Comparison of ENCODE assay signal across 11 cellular contexts in genomic region chr22:39098026-39098425, GRCh38. TPM values are rescaled to one million over a fixed set of nuclear protein-coding genes. Genes with fewer than 3 reads are reported as not detected.
DNase-seq lines count a peak whose midpoint lies in the region; ATAC-seq and TF ChIP-seq lines count a peak whose summit lies in the region.
"Had no signal": no experiment of that assay in that cellular context is flagged by ENCODE, and none has a peak within 500 bp of the region (broad histone marks: within the 10 kb centered on the region; RNA-seq: fewer than 3 reads in every experiment).

No MANE protein-coding gene starts in this region.

- intact Hi-C loops in breast epithelium (cut with DNase I; ENCODE audit: low total_unique reads) = no loop called here

- no CpG with 5 or more reads among the region's 6 CpGs for WGBS in trophoblast cell (ENCODE audit: extremely low coverage, insufficient coverage, insufficient read length)

- H3K27ac ChIP-seq in breast epithelium (peak overlapping the region; percentile 68 to 85), trophoblast cell (ENCODE audit: low read depth, low read length) (no peak overlapping the region)
- H3K27ac ChIP-seq: pancreas had no signal

- no peaks in the 10 kb centered on the region for H3K27me3 ChIP-seq in breast epithelium
- H3K27me3 ChIP-seq in trophoblast cell (ENCODE audit: insufficient read depth, low read length) = no peaks in the 10 kb centered on the region
- H3K27me3 ChIP-seq: pancreas had no signal

- no peak overlapping the region for H3K9ac ChIP-seq in trophoblast cell (ENCODE audit: low read length)

- H3K14ac ChIP-seq in trophoblast cell (ENCODE audit: low read length) = no peak overlapping the region

- H3K79me1 ChIP-seq in trophoblast cell (ENCODE audit: low read length) = peaks cover 9% of the 10 kb centered on the region

- H3K18ac ChIP-seq in trophoblast cell (ENCODE audit: low read length) = no peak overlapping the region

- H2AK5ac ChIP-seq in trophoblast cell (ENCODE audit: low read length) = no peak overlapping the region

- peak; percentile 39 for ATAC-seq in HG03354 (IDR thresholded peaks at IDR 0.05; ENCODE audit: poor library complexity, severe bottlenecking, unreplicated experiment)
- no peak for ATAC-seq in HG03565 (IDR thresholded peaks at IDR 0.05; ENCODE audit: unreplicated experiment)
- no peak for ATAC-seq in HG02678 (IDR thresholded peaks at IDR 0.05; ENCODE audit: unreplicated experiment)

- DNase-seq in GM12864 (ENCODE audit: low read depth) (peak; percentile 82), breast epithelium (ENCODE audit: low spot score in 2 of 2) (no peak), trophoblast cell (no peak), OCI-M1 (lab: John Stamatoyannopoulos, UW) (no peak)
- DNase-seq: activated CD8-positive, alpha-beta memory T cell treated with anti-CD3 and anti-CD28 coated beads, Interleukin-2, amount 50 U/mL, for 4 hours; hippocampal formation; NCI-H1694; pancreas had no signal

- H2AFZ ChIP-seq in trophoblast cell (ENCODE audit: insufficient read depth, low read length, poor library complexity) = no peak overlapping the region

- no peak overlapping the region for H3K4ac ChIP-seq in trophoblast cell (ENCODE audit: low read depth, low read length)

- H4K8ac ChIP-seq in trophoblast cell (ENCODE audit: low read depth, low read length) = peak overlapping the region; percentile 45

- H2BK12ac ChIP-seq in trophoblast cell (ENCODE audit: low read length) = no peak overlapping the region

- no peak overlapping the region for H4K12ac ChIP-seq in trophoblast cell (ENCODE audit: low read depth, low read length)

- H3K36me3 ChIP-seq in breast epithelium (no peaks in the 10 kb centered on the region), trophoblast cell (ENCODE audit: control insufficient read depth in 1 of 2, insufficient read depth in 2 of 2, low read length in 2 of 2) (no peaks in the 10 kb centered on the region)
- H3K36me3 ChIP-seq: pancreas had no signal

- no peak for TF ChIP-seq CTCF in GM12864 (IDR thresholded peaks at IDR 0.05; ENCODE audit: low read depth, low read length, missing control alignments)
- TF ChIP-seq CTCF in breast epithelium (IDR thresholded peaks at IDR 0.05) = no peak

- H4K91ac ChIP-seq in trophoblast cell (ENCODE audit: low read depth, low read length) = peak overlapping the region; percentile 8

- no peak overlapping the region for H2BK5ac ChIP-seq in trophoblast cell (ENCODE audit: low read depth, low read length, poor library complexity)

- TF ChIP-seq POLR2A in breast epithelium (IDR thresholded peaks at IDR 0.05) = no peak

- H3K4me3 ChIP-seq in GM12864 (ENCODE audit: low read depth, low read length) (peak overlapping the region; percentile 15; the same call in 1 of the 2 replicates), breast epithelium (no peak overlapping the region), trophoblast cell (ENCODE audit: low read depth, low read length) (no peak overlapping the region)
- H3K4me3 ChIP-seq: pancreas had no signal

- H2BK120ac ChIP-seq in trophoblast cell (ENCODE audit: insufficient read depth, low read length, poor library complexity) = peak overlapping the region; percentile 36

- H3K4me1 ChIP-seq in breast epithelium (peaks cover 0 to 5% of the 10 kb centered on the region in 2 donors), trophoblast cell (ENCODE audit: control insufficient read depth in 1 of 2, insufficient read depth in 2 of 2, low read length in 2 of 2) (peaks cover 8 to 10% of the 10 kb centered on the region in 2 experiments)
- H3K4me1 ChIP-seq: pancreas had no signal

- H3K9me3 ChIP-seq in breast epithelium (no peaks in the 10 kb centered on the region), trophoblast cell (ENCODE audit: insufficient read depth, low read depth, low read length) (peaks cover 2% of the 10 kb centered on the region)
- H3K9me3 ChIP-seq: pancreas had no signal

- no peak overlapping the region for H3K4me2 ChIP-seq in trophoblast cell (ENCODE audit: low read length)

- no peak overlapping the region for H3K23ac ChIP-seq in trophoblast cell (ENCODE audit: low read length)

- H3K79me2 ChIP-seq in trophoblast cell (ENCODE audit: control insufficient read depth, insufficient read depth, low read length, poor library complexity) = peaks cover 3% of the 10 kb centered on the region

RNA-seq across cellular contexts. Expression of gene APOBEC3H, which starts 1.0 kb away (rescaled TPM):
- under 1 TPM in 1 of 3 donors, not detected in 2; 0.32 TPM for total RNA-seq in breast epithelium
- polyA plus RNA-seq in trophoblast cell (2013) = 0.94 and 1.1 TPM in 2 replicates

RNA-seq across cellular contexts. Expression of gene APOBEC3G, which starts 21.0 kb away (rescaled TPM):
- 10 to 100 TPM in 2 of 3 donors, 1 to 10 TPM in 1; 7.2 to 14.1 (median 13.3) TPM for total RNA-seq in breast epithelium
- polyA plus RNA-seq in trophoblast cell (2013) = 1.4 and 1.8 TPM in 2 replicates

RNA-seq across cellular contexts. Expression of gene CBX7, which starts 54.5 kb away (rescaled TPM):
- 10 to 100 TPM; 57.1 to 71.9 (median 71.1) TPM for total RNA-seq in breast epithelium
- 1.8 TPM in 2 replicates for polyA plus RNA-seq in trophoblast cell (2013)

RNA-seq across cellular contexts. Expression of gene APOBEC3F, which starts 57.4 kb away (rescaled TPM):
- 1 to 10 TPM; 1.9 to 7.9 (median 5.9) TPM for total RNA-seq in breast epithelium
- 4.4 and 4.6 TPM in 2 replicates for polyA plus RNA-seq in trophoblast cell (2013)
